1 cellular context compared by ENCODE assay signal in genomic region chr3:185362850-185363661, GRCh38.
A peak's percentile ranks its signal among the peaks of the same experiment; 100 is the strongest.
TF ChIP-seq lines count a peak whose summit lies in the region.

MAP3K13 (plus strand) TSS chr3:185363136; CDS start chr3:185428582, 65,446 bp downstream.

TF ChIP-seq in K562, 482 proteins besides CTCF, POLR2A, EP300 and RAD21 (continued from another document and continues in another):
- TF ChIP-seq MGA (IDR thresholded peaks at IDR 0.05) (no peak), ZNF12 (CRISPR knock-in tag; IDR thresholded peaks at IDR 0.05) (no peak), HES1 (IDR thresholded peaks at IDR 0.05; ENCODE audit: low read depth) (no peak), SFPQ (IDR thresholded peaks at IDR 0.05; ENCODE audit: low read depth, low read length) (no peak), CHD1 (IDR thresholded peaks at IDR 0.05; ENCODE audit: low read length) (no peak), ZNF140 (CRISPR knock-in tag; IDR thresholded peaks at IDR 0.05) (no peak), ZNF79 (CRISPR knock-in tag; IDR thresholded peaks at IDR 0.05; ENCODE audit: low read depth) (no peak), ZFPM2 (CRISPR knock-in tag; IDR thresholded peaks at IDR 0.05) (no peak), TEAD2 (tag; IDR thresholded peaks at IDR 0.05) (no peak), ZBTB5 (IDR thresholded peaks at IDR 0.05) (no peak), KDM1A (IDR thresholded peaks at IDR 0.05) (peak; percentile 49 to 53; a peak in 2 of 4 replicates), MEIS2 (IDR thresholded peaks at IDR 0.05; ENCODE audit: partially characterized antibody) (peak; percentile 62), RFX7 (CRISPR knock-in tag; IDR thresholded peaks at IDR 0.05) (no peak), CC2D1A (IDR thresholded peaks at IDR 0.05) (0 out of 2 replicates have a peak, but pooled peaks have one; percentile 43), ZNF133 (CRISPR knock-in tag; IDR thresholded peaks at IDR 0.05) (no peak), RCOR1 (IDR thresholded peaks at IDR 0.05; ENCODE audit: borderline replicate concordance in 1 of 2, low read depth in 2 of 2, low read length in 2 of 2) (0 out of 4 replicates have a peak, but pooled peaks of 1 of the 2 experiments have one; percentile 25), HNRNPL (IDR thresholded peaks at IDR 0.05; ENCODE audit: low read depth, low read length) (no peak), SMAD1 (IDR thresholded peaks at IDR 0.05; ENCODE audit: low read depth, low read length, partially characterized antibody) (no peak), MTA1 (IDR thresholded peaks at IDR 0.05; ENCODE audit: borderline replicate concordance) (no peak), MED1 (CRISPR knock-in tag; IDR thresholded peaks at IDR 0.05; ENCODE audit: borderline replicate concordance) (no peak), ZNF655 (CRISPR knock-in tag; IDR thresholded peaks at IDR 0.05) (no peak), CHAMP1 (IDR thresholded peaks at IDR 0.05) (no peak), E2F4 (CRISPR knock-in tag; IDR thresholded peaks at IDR 0.05; ENCODE audit: low read depth) (no peak), PHB (CRISPR knock-in tag; IDR thresholded peaks at IDR 0.05) (no peak), KHSRP (IDR thresholded peaks at IDR 0.05) (no peak), HOXB6 (CRISPR knock-in tag; IDR thresholded peaks at IDR 0.05; ENCODE audit: borderline replicate concordance) (no peak), ZNF830 (CRISPR knock-in tag; IDR thresholded peaks at IDR 0.05) (no peak), PHF21A (IDR thresholded peaks at IDR 0.05; ENCODE audit: borderline replicate concordance, low read depth) (peak; percentile 72; the same call in 1 of the 2 replicates), EGR1 (conservative IDR thresholded peaks at IDR 0.05) (peak; percentile 12; the same call in 1 of the 2 replicates), ZFP36 (IDR thresholded peaks at IDR 0.05; ENCODE audit: low read depth, low read length, partially characterized antibody) (no peak), HNRNPLL (IDR thresholded peaks at IDR 0.05; ENCODE audit: low read depth, low read length, poor library complexity, severe bottlenecking) (no peak), ZNF384 (IDR thresholded peaks at IDR 0.05; ENCODE audit: low read depth, low read length) (peak; percentile 93), TEAD1 (CRISPR knock-in tag; IDR thresholded peaks at IDR 0.05) (no peak), THRAP3 (IDR thresholded peaks at IDR 0.05; ENCODE audit: borderline replicate concordance) (no peak), C11orf30 (IDR thresholded peaks at IDR 0.05; ENCODE audit: low read depth) (0 out of 2 replicates have a peak, but pooled peaks have one; percentile 5), ZBTB43 (CRISPR knock-in tag; IDR thresholded peaks at IDR 0.05) (no peak)
